8 cellular contexts compared by ENCODE assay signal in the genomic region with DNA sequence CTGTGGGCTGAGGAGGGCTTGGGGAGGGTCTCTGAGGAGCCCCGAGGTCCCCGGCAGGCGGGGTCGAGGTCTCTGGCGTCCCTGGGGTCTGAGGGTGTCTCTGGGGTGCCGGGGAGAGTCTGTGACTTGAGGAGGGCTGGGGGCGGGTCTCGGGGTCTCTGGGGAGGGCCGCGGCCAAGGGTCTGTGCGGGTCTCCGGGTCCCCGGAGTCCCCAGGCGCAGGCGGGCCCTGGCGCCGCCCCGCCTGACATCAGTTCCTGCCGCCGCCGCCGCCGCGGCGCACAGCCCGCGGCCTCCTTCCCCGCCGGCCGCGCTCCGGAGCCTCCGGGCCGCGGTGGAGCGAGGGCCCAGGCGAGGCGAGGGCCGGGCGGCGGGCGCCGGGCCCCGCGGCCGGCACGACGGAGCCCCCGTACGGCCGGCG. TPM values are rescaled to one million over a fixed set of nuclear protein-coding genes. Genes with fewer than 3 reads are reported as not detected.
DNase-seq lines count a peak whose midpoint lies in the region; ATAC-seq and TF ChIP-seq lines count a peak whose summit lies in the region.

A gene with protein sequence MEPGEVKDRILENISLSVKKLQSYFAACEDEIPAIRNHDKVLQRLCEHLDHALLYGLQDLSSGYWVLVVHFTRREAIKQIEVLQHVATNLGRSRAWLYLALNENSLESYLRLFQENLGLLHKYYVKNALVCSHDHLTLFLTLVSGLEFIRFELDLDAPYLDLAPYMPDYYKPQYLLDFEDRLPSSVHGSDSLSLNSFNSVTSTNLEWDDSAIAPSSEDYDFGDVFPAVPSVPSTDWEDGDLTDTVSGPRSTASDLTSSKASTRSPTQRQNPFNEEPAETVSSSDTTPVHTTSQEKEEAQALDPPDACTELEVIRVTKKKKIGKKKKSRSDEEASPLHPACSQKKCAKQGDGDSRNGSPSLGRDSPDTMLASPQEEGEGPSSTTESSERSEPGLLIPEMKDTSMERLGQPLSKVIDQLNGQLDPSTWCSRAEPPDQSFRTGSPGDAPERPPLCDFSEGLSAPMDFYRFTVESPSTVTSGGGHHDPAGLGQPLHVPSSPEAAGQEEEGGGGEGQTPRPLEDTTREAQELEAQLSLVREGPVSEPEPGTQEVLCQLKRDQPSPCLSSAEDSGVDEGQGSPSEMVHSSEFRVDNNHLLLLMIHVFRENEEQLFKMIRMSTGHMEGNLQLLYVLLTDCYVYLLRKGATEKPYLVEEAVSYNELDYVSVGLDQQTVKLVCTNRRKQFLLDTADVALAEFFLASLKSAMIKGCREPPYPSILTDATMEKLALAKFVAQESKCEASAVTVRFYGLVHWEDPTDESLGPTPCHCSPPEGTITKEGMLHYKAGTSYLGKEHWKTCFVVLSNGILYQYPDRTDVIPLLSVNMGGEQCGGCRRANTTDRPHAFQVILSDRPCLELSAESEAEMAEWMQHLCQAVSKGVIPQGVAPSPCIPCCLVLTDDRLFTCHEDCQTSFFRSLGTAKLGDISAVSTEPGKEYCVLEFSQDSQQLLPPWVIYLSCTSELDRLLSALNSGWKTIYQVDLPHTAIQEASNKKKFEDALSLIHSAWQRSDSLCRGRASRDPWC (plus strand): TSS at position 279 of the 420 bp plus-strand sequence. CDS start 239 bp downstream, outside the sequence.

- H3K9me2 ChIP-seq in SK-N-SH = no peaks in the 10 kb centered on the region

- no peaks in the 10 kb centered on the region for H3K27me3 ChIP-seq in GM06990 (replicated peaks; ENCODE audit: control insufficient read depth, insufficient read depth, low read length)
- no peaks in the 10 kb centered on the region for H3K27me3 ChIP-seq in SK-N-SH (ENCODE audit: insufficient read depth)
- H3K27me3 ChIP-seq in adipocyte (replicated peaks; ENCODE audit: control insufficient read depth, insufficient read depth, low read length) = no peaks in the 10 kb centered on the region
- no peaks in the 10 kb centered on the region for H3K27me3 ChIP-seq in rectal smooth muscle tissue (ENCODE audit: control insufficient read depth, insufficient read depth, low read length)

- H3K27ac ChIP-seq in SK-N-SH (ENCODE audit: low read depth in 2 of 2, low read length in 1 of 2) (peak within 1 kb of the TSS; percentile 64 to 81), rectal smooth muscle tissue (ENCODE audit: low read depth, low read length) (peak within 1 kb of the TSS; percentile 92)

- intact Hi-C loops in left cardiac atrium (cut with DNase I) = no loop called here

- CTCF ChIA-PET in SK-N-SH (lab: Yijun Ruan, JAX) = interaction anchor here (0.6 to 1.3 kb wide), 2 partner anchors 25 to 47 kb away, joined by 3 read pairs; no protein-coding TSS in a partner anchor

- no peaks in the 10 kb centered on the region for H3K9me3 ChIP-seq in SK-N-SH
- H3K9me3 ChIP-seq in adipocyte (ENCODE audit: control insufficient read depth, low read length) = no peaks in the 10 kb centered on the region

- ATAC-seq in HG02852 (IDR thresholded peaks at IDR 0.05; ENCODE audit: unreplicated experiment) (peak; percentile 63), left cardiac atrium (peak; percentile 72 to 80), GM19455 (IDR thresholded peaks at IDR 0.05; ENCODE audit: unreplicated experiment) (no peak)

- POLR2A ChIA-PET in SK-N-SH (lab: Yijun Ruan, JAX) = no interaction called here

- no peak for TF ChIP-seq EP300 in SK-N-SH (IDR thresholded peaks at IDR 0.05; ENCODE audit: borderline replicate concordance in 1 of 2, low read depth in 1 of 2, low read length in 1 of 2)

- peak within 1 kb of the TSS; percentile 96 for H3K4me2 ChIP-seq in SK-N-SH

- H2AFZ ChIP-seq in SK-N-SH (ENCODE audit: low read depth) = peak within 1 kb of the TSS; percentile 92

- TF ChIP-seq RAD21 in SK-N-SH (IDR thresholded peaks at IDR 0.05; ENCODE audit: low read length) = no peak

- H3F3A ChIP-seq in SK-N-SH (replicated peaks; ENCODE audit: insufficient read depth) = peaks cover 14% of the 10 kb centered on the region

- peak within 1 kb of the TSS; percentile 85 for H3K4me3 ChIP-seq in GM06990 (replicated peaks; ENCODE audit: low read depth, low read length)
- peak within 1 kb of the TSS; percentile 74 to 84 for H3K4me3 ChIP-seq in SK-N-SH (ENCODE audit: low read depth in 2 of 2, low read length in 1 of 2)
- H3K4me3 ChIP-seq in adipocyte (ENCODE audit: low read length) = peak within 1 kb of the TSS; percentile 94
- H3K4me3 ChIP-seq in rectal smooth muscle tissue (ENCODE audit: low read length) = peak within 1 kb of the TSS; percentile 88

- H3K9ac ChIP-seq in SK-N-SH (peak within 1 kb of the TSS; percentile 95), adipocyte (ENCODE audit: low read length) (peak within 1 kb of the TSS; percentile 96), rectal smooth muscle tissue (ENCODE audit: low read length) (peak within 1 kb of the TSS; percentile 100)

- TF ChIP-seq CTCF in GM06990 (IDR thresholded peaks at IDR 0.05; ENCODE audit: insufficient read depth, low read length, poor library complexity, severe bottlenecking) (no peak), SK-N-SH (IDR thresholded peaks at IDR 0.05) (no peak)

- WGBS in SK-N-SH (ENCODE audit: low lambda C conversion rate) = 0% methylated on average over 3 of the region's 52 CpGs

- H4K20me1 ChIP-seq in SK-N-SH (ENCODE audit: insufficient read depth) = peaks cover 8% of the 10 kb centered on the region

- H3K4me1 ChIP-seq in SK-N-SH (ENCODE audit: control insufficient read depth in 1 of 2, insufficient read depth in 2 of 2, low read depth in 1 of 2, low read length in 1 of 2) (peaks cover 0 to 16% of the 10 kb centered on the region in 2 experiments; a peak in 2 of 4 replicates), adipocyte (ENCODE audit: control insufficient read depth, insufficient read depth, low read length) (peaks cover 43% of the 10 kb centered on the region), rectal smooth muscle tissue (ENCODE audit: control insufficient read depth, insufficient read depth, low read length) (peaks cover 5% of the 10 kb centered on the region)

- peak; percentile 68 for DNase-seq in GM06990 (ENCODE audit: extremely low read depth, insufficient read length)
- peak; percentile 93 for DNase-seq in SK-N-SH
- DNase-seq in adipocyte (ENCODE audit: low read depth) = peak; percentile 80
- peak; percentile 57 for DNase-seq in left cardiac atrium
- DNase-seq in epidermal melanocyte (ENCODE audit: insufficient read length, low spot score) = no peak

- H3K79me2 ChIP-seq in SK-N-SH (ENCODE audit: insufficient read depth) = peaks cover 46% of the 10 kb centered on the region

- H3K36me3 ChIP-seq in GM06990 (ENCODE audit: control insufficient read depth, insufficient read depth, low read length) (no peaks in the 10 kb centered on the region; the same call in 1 of the 2 replicates), SK-N-SH (replicated peaks in 1 of 2; ENCODE audit: control insufficient read depth in 1 of 2, insufficient read depth in 2 of 2, low read length in 1 of 2) (no peaks in the 10 kb centered on the region), adipocyte (ENCODE audit: control insufficient read depth, insufficient read depth, low read length, severe bottlenecking) (no peaks in the 10 kb centered on the region), rectal smooth muscle tissue (ENCODE audit: control insufficient read depth, insufficient read depth, low read length) (no peaks in the 10 kb centered on the region)

TF ChIP-seq in SK-N-SH, 30 proteins besides CTCF, POLR2A, EP300 and RAD21:
- TF ChIP-seq MXI1 (IDR thresholded peaks at IDR 0.05; ENCODE audit: low read depth, low read length) (no peak), GABPA (IDR thresholded peaks at IDR 0.05; ENCODE audit: low read depth) (peak; percentile 32; the same call in 1 of the 2 replicates), TAF1 (IDR thresholded peaks at IDR 0.05; ENCODE audit: borderline replicate concordance, low read depth, low read length) (0 out of 2 replicates have a peak, but pooled peaks have one; percentile 19), FOXJ3 (CRISPR knock-in tag; IDR thresholded peaks at IDR 0.05) (no peak), CHD2 (IDR thresholded peaks at IDR 0.05; ENCODE audit: low read length, partially characterized antibody) (no peak), NRF1 (IDR thresholded peaks at IDR 0.05; ENCODE audit: low read depth, low read length) (peak; percentile 43; the same call in 1 of the 2 replicates), YY1 (IDR thresholded peaks at IDR 0.05; ENCODE audit: low read depth) (no peak), POLR2AphosphoS5 (IDR thresholded peaks at IDR 0.05; ENCODE audit: low read depth, low read length) (peak; percentile 70)
- TF ChIP-seq, protein P1, sequence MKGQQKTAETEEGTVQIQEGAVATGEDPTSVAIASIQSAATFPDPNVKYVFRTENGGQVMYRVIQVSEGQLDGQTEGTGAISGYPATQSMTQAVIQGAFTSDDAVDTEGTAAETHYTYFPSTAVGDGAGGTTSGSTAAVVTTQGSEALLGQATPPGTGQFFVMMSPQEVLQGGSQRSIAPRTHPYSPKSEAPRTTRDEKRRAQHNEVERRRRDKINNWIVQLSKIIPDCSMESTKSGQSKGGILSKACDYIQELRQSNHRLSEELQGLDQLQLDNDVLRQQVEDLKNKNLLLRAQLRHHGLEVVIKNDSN (IDR thresholded peaks at IDR 0.05; ENCODE audit: borderline replicate concordance, low read depth) = no peak

RNA-seq across cellular contexts. Expression of the gene that starts here (rescaled TPM):
- 37.0 and 38.9 TPM in 2 replicates for polyA plus RNA-seq in SK-N-SH (2012; rRNA removed)
- polyA plus RNA-seq in SK-N-SH (2012; cell fraction: cytosol; rRNA removed) = 13.2 and 22.5 TPM in 2 replicates
- polyA plus RNA-seq in SK-N-SH (2012; cell fraction: nucleus; rRNA removed) = 94.8 and 96.6 TPM in 2 replicates
- total RNA-seq in left cardiac atrium = 10 to 100 TPM; 64.5 to 70.4 TPM
